In genomic region chr9:126057461-126057860, GRCh38 we compare ENCODE assay signal across 24 cellular contexts.
DNase-seq lines count a peak whose midpoint lies in the region; TF ChIP-seq lines count a peak whose summit lies in the region.
"Had no signal": no experiment of that assay in that cellular context is flagged by ENCODE, and none has a peak within 500 bp of the region (broad histone marks: within the 10 kb centered on the region; RNA-seq: fewer than 3 reads in every experiment).

No MANE protein-coding gene starts in this region.

- DNase-seq in D341Med (ENCODE audit: low spot score) (peak; percentile 75), NCI-H1105 treated with DMSO at 0.1 percent for 48 hours (lab: John Stamatoyannopoulos, UW) (peak; percentile 89), NCI-H524 treated with DMSO at 0.1 percent for 48 hours (lab: John Stamatoyannopoulos, UW) (peak; percentile 95), islet precursor cell (peak; percentile 37), GM20000 (ENCODE audit: low spot score) (no peak), dedifferentiated amniotic fluid mesenchymal stem cell (ENCODE audit: extremely low spot score) (no peak), GM03348 (ENCODE audit: low spot score) (no peak), SIG-M5 treated with dmso at 0.1 percent for 504 hours (lab: John Stamatoyannopoulos, UW; ENCODE audit: unreplicated experiment) (no peak)
- DNase-seq: activated CD4-positive, alpha-beta T cell treated with anti-CD3 and anti-CD28 coated beads for 1 hour; activated CD8-positive, alpha-beta memory T cell treated with anti-CD3 and anti-CD28 coated beads for 24 hours; activated gamma-delta T cell treated with Interleukin-2 at 50 U/mL for 16 hours; activated naive CD8-positive, alpha-beta T cell treated with anti-CD3 and anti-CD28 coated beads, Interleukin-2, amount 50 U/mL, for 24 hours; activated T-cell treated with anti-CD3 and anti-CD28 coated beads, Interleukin-2, amount 50 U/mL, for 1 hour; CD4-positive, alpha-beta memory T cell; effector memory CD8-positive, alpha-beta T cell; foreskin melanocyte; GOT3; immature natural killer cell; Kasumi-1; MV-4-11; NK-92 treated with Interleukin-12 subunit alpha and Interleukin-12 subunit beta, amount 100 ng/mL, for 24 hours; PC-9; Right ventricle myocardium superior; stimulated activated CD4-positive, alpha-beta T cell treated with anti-CD3 and anti-CD28 coated beads, Interleukin-1b, Interleukin-23, amount 100 ng/mL, for 48 hours had no signal

- no peak for TF ChIP-seq CTCF in GM20000 (IDR thresholded peaks at IDR 0.05; ENCODE audit: extremely low read depth, missing control alignments)

Comparison
In these comparisons a context has a peak if more than half of its experiments do, and no peak if none do; other contexts are left out.
1. DNase-seq: peak in D341Med (single experiment), NCI-H1105 treated with DMSO at 0.1 percent for 48 hours (single experiment), NCI-H524 treated with DMSO at 0.1 percent for 48 hours (single experiment) and islet precursor cell (single experiment); none in GM20000 (single experiment), dedifferentiated amniotic fluid mesenchymal stem cell (single experiment), GM03348 (single experiment) and SIG-M5 treated with dmso at 0.1 percent for 504 hours (single experiment).